8 cellular contexts compared by ENCODE assay signal in the genomic region with DNA sequence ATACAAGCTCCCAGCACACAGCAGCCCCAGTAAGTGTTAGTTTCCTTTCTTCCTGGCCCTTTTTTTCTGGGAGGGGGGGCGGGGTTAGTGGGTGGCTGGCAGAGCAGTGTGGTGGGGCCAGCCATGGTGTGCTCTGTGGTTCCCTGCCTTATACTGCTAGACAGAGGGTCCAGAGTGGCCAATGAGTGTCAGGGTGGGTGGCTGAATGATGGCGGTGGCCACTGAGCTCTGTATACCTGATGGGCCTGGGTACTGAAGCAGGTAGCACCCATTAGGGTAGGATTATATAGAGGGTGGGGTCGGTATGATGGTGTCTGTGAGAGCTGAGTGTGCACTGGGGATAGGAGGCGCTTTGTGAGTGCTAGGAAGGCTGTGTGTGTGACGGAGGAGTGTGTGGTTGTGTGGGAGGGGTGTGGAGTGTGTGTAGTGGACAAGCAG. TPM values are rescaled to one million over a fixed set of nuclear protein-coding genes. Genes with fewer than 3 reads are reported as not detected.
DNase-seq lines count a peak whose midpoint lies in the region; ATAC-seq and TF ChIP-seq lines count a peak whose summit lies in the region.

No MANE protein-coding gene starts in this region.

- H4K20me1 ChIP-seq in KMS-11 (ENCODE audit: insufficient read depth), result no peaks in the 10 kb centered on the region

- WGBS in prostate gland, result 47% methylated on average over 5 of the region's 5 CpGs

- no peak for ATAC-seq in CD8-positive, alpha-beta T cell

- no peaks in the 10 kb centered on the region for H3K9me3 ChIP-seq in CD8-positive, alpha-beta T cell (ENCODE audit: low read length)
- no peaks in the 10 kb centered on the region for H3K9me3 ChIP-seq in prostate gland

- peaks cover 51% of the 10 kb centered on the region for H3K4me1 Mint-ChIP-seq in CD8-positive, alpha-beta T cell (ENCODE audit: low read depth)

- peak overlapping the region; percentile 94 for H3K27ac ChIP-seq in CD8-positive, alpha-beta T cell (ENCODE audit: low read depth, low read length)
- H3K27ac ChIP-seq in KMS-11 (no peak overlapping the region), prostate gland (peak overlapping the region; percentile 91 to 98)

- H3K27me3 Mint-ChIP-seq in CD8-positive, alpha-beta T cell (ENCODE audit: low read depth), result no peaks in the 10 kb centered on the region

- DNase-seq in CD8-positive, alpha-beta T cell, result no peak
- no peak for DNase-seq in epithelial cell of proximal tubule (ENCODE audit: low read depth)
- no peak for DNase-seq in prostate gland (ENCODE audit: low spot score)
- DNase-seq in NCI-H1105 (lab: John Stamatoyannopoulos, UW), result no peak
- no peak for DNase-seq in activated gamma-delta T cell (lab: John Stamatoyannopoulos, UW)
- DNase-seq in LoVo (ENCODE audit: low spot score), result no peak
- no peak for DNase-seq in KG1 (lab: John Stamatoyannopoulos, UW)

- POLR2A ChIA-PET in CD8-positive, alpha-beta T cell (lab: Charles Lee), result interaction anchor here (1.2 to 2.4 kb wide), 2 partner anchors 40 to 50 kb away, joined by 3 to 10 read pairs; a partner anchor contains a TSS

- TF ChIP-seq POLR2A in prostate gland (IDR thresholded peaks at IDR 0.05), result no peak

- H3K27me3 ChIP-seq in CD8-positive, alpha-beta T cell (ENCODE audit: insufficient read depth, low read length), result no peaks in the 10 kb centered on the region
- no peaks in the 10 kb centered on the region for H3K27me3 ChIP-seq in KMS-11 (ENCODE audit: insufficient read depth, low read depth)
- no peaks in the 10 kb centered on the region for H3K27me3 ChIP-seq in prostate gland (replicated peaks; ENCODE audit: insufficient read depth)

- H3K36me3 ChIP-seq in CD8-positive, alpha-beta T cell (ENCODE audit: insufficient read depth, low read length), result no peaks in the 10 kb centered on the region
- H3K36me3 ChIP-seq in KMS-11 (ENCODE audit: insufficient read depth) (no peaks in the 10 kb centered on the region), prostate gland (peaks cover 0 to 4% of the 10 kb centered on the region in 2 donors)

- peaks cover 48% of the 10 kb centered on the region for H3K4me1 ChIP-seq in CD8-positive, alpha-beta T cell (ENCODE audit: insufficient read depth, low read length)
- peaks cover 62% of the 10 kb centered on the region for H3K4me1 ChIP-seq in KMS-11 (ENCODE audit: low read depth, poor library complexity, severe bottlenecking)
- H3K4me1 ChIP-seq in prostate gland (replicated peaks), result peaks cover 49% of the 10 kb centered on the region

- H3K9me3 Mint-ChIP-seq in CD8-positive, alpha-beta T cell, result no peaks in the 10 kb centered on the region

- H3K79me2 ChIP-seq in KMS-11 (ENCODE audit: insufficient read depth, low read depth), result no peaks in the 10 kb centered on the region

- peaks cover 19% of the 10 kb centered on the region for H3K36me3 Mint-ChIP-seq in CD8-positive, alpha-beta T cell

- intact Hi-C loops in CD8-positive, alpha-beta T cell (cut with DNase I, micrococcal nuclease), result loop anchor here (1.0 to 5.0 kb wide), 13 partner anchors 15 to 150 kb away; a partner anchor contains a TSS
- intact Hi-C loops in prostate gland (cut with DNase I), result loop anchor here (2.0 kb wide), 1 partner anchor 14 kb away; a partner anchor contains a TSS

- H3K4me3 ChIP-seq in CD8-positive, alpha-beta T cell (ENCODE audit: low read depth, low read length), result peak overlapping the region; percentile 59
- no peak overlapping the region for H3K4me3 ChIP-seq in KMS-11 (IDR thresholded peaks at IDR 0.05; ENCODE audit: insufficient read depth, low read depth, low read length)
- peak overlapping the region; percentile 53 for H3K4me3 ChIP-seq in epithelial cell of proximal tubule (ENCODE audit: low read depth, low read length)
- peak overlapping the region in 1 of 2 donors; percentile 72 for H3K4me3 ChIP-seq in prostate gland

- no peak for TF ChIP-seq CTCF in CD8-positive, alpha-beta T cell (IDR thresholded peaks at IDR 0.05)
- TF ChIP-seq CTCF in KMS-11 (conservative IDR thresholded peaks at IDR 0.05; ENCODE audit: low read depth, low read length) (no peak), epithelial cell of proximal tubule (conservative IDR thresholded peaks at IDR 0.05; ENCODE audit: low read depth, low read length) (no peak), prostate gland (IDR thresholded peaks at IDR 0.05) (no peak)

- CTCF ChIA-PET in CD8-positive, alpha-beta T cell (lab: Charles Lee), result interaction anchor here (0.7 to 4.4 kb wide), 4 partner anchors 12 to 174 kb away, joined by 3 to 65 read pairs (median 4); a partner anchor contains a TSS

- no peak overlapping the region for H3K27ac Mint-ChIP-seq in CD8-positive, alpha-beta T cell

- H3K4me2 ChIP-seq in KMS-11, result peak overlapping the region; percentile 68; the same call in 1 of the 2 replicates

- no peak overlapping the region for H3K9ac ChIP-seq in KMS-11

- no peak overlapping the region for H2AFZ ChIP-seq in KMS-11 (ENCODE audit: low read depth)

- H3K4me3 Mint-ChIP-seq in CD8-positive, alpha-beta T cell, result peak overlapping the region; percentile 62

RNA-seq across cellular contexts. Expression of a gene that starts 13.8 kb away (rescaled TPM):
- 100 to 1,000 TPM; 111 to 112 TPM for total RNA-seq in CD8-positive, alpha-beta T cell
- total RNA-seq in epithelial cell of proximal tubule (49.3 and 63.9 TPM in 2 replicates), prostate gland (100 to 1,000 TPM in 1 of 2 donors, 10 to 100 TPM in 1; 64.6 to 145 TPM)

RNA-seq across cellular contexts. Expression of a gene that starts 19.1 kb away (rescaled TPM):
- total RNA-seq in CD8-positive, alpha-beta T cell, result under 1 TPM in 1 of 2 experiments, not detected in 1; 0.19 TPM
- 0.23 and 2.7 TPM in 2 replicates for total RNA-seq in epithelial cell of proximal tubule
- total RNA-seq in prostate gland, result 1 to 10 TPM in 1 of 2 donors, under 1 TPM in 1; 0.32 to 8.4 TPM

RNA-seq across cellular contexts. Expression of a gene that starts 19.6 kb away (rescaled TPM):
- total RNA-seq in CD8-positive, alpha-beta T cell, result 10 to 100 TPM; 10.1 to 13.5 TPM
- total RNA-seq in epithelial cell of proximal tubule (157 and 183 TPM in 2 replicates), prostate gland (10 to 100 TPM; 36.6 to 48.5 TPM)

RNA-seq across cellular contexts. Expression of a gene that starts 27.9 kb away (rescaled TPM):
- 10 to 100 TPM; 92.1 to 95.1 TPM for total RNA-seq in CD8-positive, alpha-beta T cell
- 36.3 and 48.6 TPM in 2 replicates for total RNA-seq in epithelial cell of proximal tubule
- total RNA-seq in prostate gland, result 100 to 1,000 TPM in 1 of 2 donors, 10 to 100 TPM in 1; 33.9 to 121 TPM

RNA-seq across cellular contexts. Expression of a gene that starts 30.3 kb away (rescaled TPM):
- not detected for total RNA-seq in CD8-positive, alpha-beta T cell
- total RNA-seq in epithelial cell of proximal tubule (0.63 TPM in 1 of 2 replicates, not detected in the other), prostate gland (under 1 TPM in 1 of 2 donors, not detected in 1; 0.85 TPM)
